In genomic region chr17:79741401-79741750, GRCh38 we compare ENCODE assay signal across 19 cellular contexts. TPM values are rescaled to one million over a fixed set of nuclear protein-coding genes. Genes with fewer than 3 reads are reported as not detected.
DNase-seq lines count a peak whose midpoint lies in the region; ATAC-seq, FAIRE-seq and TF ChIP-seq lines count a peak whose summit lies in the region.
"Had no signal": no experiment of that assay in that cellular context is flagged by ENCODE, and none has a peak within 500 bp of the region (broad histone marks: within the 10 kb centered on the region; RNA-seq: fewer than 3 reads in every experiment).

No MANE protein-coding gene starts in this region.

- no peak overlapping the region for H2BK120ac ChIP-seq in mesendoderm (ENCODE audit: low read depth, low read length)

- no peaks in the 10 kb centered on the region for H3K9me3 Mint-ChIP-seq in chondrocyte (ENCODE audit: low read depth)
- H3K9me3 Mint-ChIP-seq: CD4-positive, CD25-positive, alpha-beta regulatory T cell; naive thymus-derived CD4-positive, alpha-beta T cell; stimulated activated naive B cell treated with anti-CD40 and anti-IgM and Interleukin-4, amounts not matched to agents 10 μg/mL and 1 μg/mL and 100 μg/mL, for 72 hours; T-helper 2 cell treated with Interferon-gamma antibody and Interleukin-4, amounts not matched to agents 5 μg/mL and 100 μg/mL, for 36 hours had no signal

- H3K79me2 ChIP-seq in GM12878 (ENCODE audit: control insufficient read depth, insufficient read depth, low read length) (no peaks in the 10 kb centered on the region), mesendoderm (ENCODE audit: control insufficient read depth, insufficient read depth, low read length) (no peaks in the 10 kb centered on the region)

- ATAC-seq in left ventricle myocardium superior: no peak
- no peak for ATAC-seq in GM12878
- no peak for ATAC-seq in mucosa of descending colon
- no peak for ATAC-seq in HG02610 (IDR thresholded peaks at IDR 0.05; ENCODE audit: unreplicated experiment)

- H3K9ac ChIP-seq in GM12878 (ENCODE audit: control insufficient read depth, insufficient read depth, low read length) (no peak overlapping the region), mesendoderm (ENCODE audit: low read length) (no peak overlapping the region)

- TF ChIP-seq CTCF in cardiac muscle cell (IDR thresholded peaks at IDR 0.05; ENCODE audit: low read depth, low read length) (no peak), GM12878 (IDR thresholded peaks at IDR 0.05 in 2 of 3, conservative IDR thresholded peaks at IDR 0.05 in 1 of 3; ENCODE audit: control insufficient read depth in 2 of 3, extremely low read depth in 1 of 3, insufficient read depth in 1 of 3, low read depth in 3 of 3, low read length in 3 of 3) (no peak), mucosa of descending colon (IDR thresholded peaks at IDR 0.05) (no peak), chondrocyte (IDR thresholded peaks at IDR 0.05) (no peak)

- SMC1A ChIA-PET in GM12878 (lab: Charles Lee; ENCODE audit: uncharacterized antibody, unreplicated experiment): interaction anchor here (0.7 to 1.2 kb wide), 2 partner anchors 137 to 216 kb away, joined by 3 read pairs; no protein-coding TSS in a partner anchor

- CTCF ChIA-PET in GM12878 (lab: Yijun Ruan, JAX): interaction anchor here (0.8 to 2.1 kb wide), 13 partner anchors 8 to 267 kb away, joined by 3 to 16 read pairs (median 4); partner anchors contain the start of genes CBX2 and CBX4

- H3K4me3 ChIP-seq in cardiac muscle cell: peak overlapping the region; percentile 17
- H3K4me3 ChIP-seq in GM12878: no peak overlapping the region
- no peak overlapping the region for H3K4me3 ChIP-seq in mesendoderm (ENCODE audit: low read length)
- no peak overlapping the region for H3K4me3 ChIP-seq in mucosa of descending colon
- H3K4me3 ChIP-seq: transverse colon had no signal

- no peak overlapping the region for H4K5ac ChIP-seq in mesendoderm (ENCODE audit: low read length)

- no peak for FAIRE-seq in GM12878 (lab: Jason Lieb, UNC)
- FAIRE-seq: A204.1 had no signal

- H3K4me2 ChIP-seq in GM12878 (ENCODE audit: control insufficient read depth, insufficient read depth): 0 out of 2 replicates have a peak overlapping the region, but pooled peaks have one; percentile 35
- H3K4me2 ChIP-seq in mesendoderm (ENCODE audit: low read length): peak overlapping the region; percentile 61

- peaks cover 5% of the 10 kb centered on the region for H3K4me1 ChIP-seq in cardiac muscle cell (ENCODE audit: low read depth)
- H3K4me1 ChIP-seq in GM12878 (ENCODE audit: control insufficient read depth, insufficient read depth, low read length): peaks cover 7% of the 10 kb centered on the region
- H3K4me1 ChIP-seq in mesendoderm (ENCODE audit: control insufficient read depth, low read depth, low read length): no peaks in the 10 kb centered on the region
- H3K4me1 ChIP-seq in mucosa of descending colon (ENCODE audit: low read depth): peaks cover 8% of the 10 kb centered on the region
- H3K4me1 ChIP-seq: foreskin keratinocyte had no signal

- H3K4me3 Mint-ChIP-seq in chondrocyte (ENCODE audit: unreplicated experiment): no peak overlapping the region
- H3K4me3 Mint-ChIP-seq: activated CD8-positive, alpha-beta memory T cell treated with anti-CD3 and anti-CD28 coated beads, Interleukin-2, amount 10 ng/mL, durations not matched to agents 7 days and 5 days; CD4-positive, CD25-positive, alpha-beta regulatory T cell; stimulated activated naive B cell treated with anti-CD40 and anti-IgM and Interleukin-4, amounts not matched to agents 10 μg/mL and 1 μg/mL and 100 μg/mL, for 72 hours; T-helper 2 cell treated with Interferon-gamma antibody and Interleukin-4, amounts not matched to agents 5 μg/mL and 100 μg/mL, for 36 hours had no signal

- peaks cover 26% of the 10 kb centered on the region for H3K27me3 Mint-ChIP-seq in chondrocyte (ENCODE audit: low read depth)

- DNase-seq in cardiac muscle cell (ENCODE audit: low read depth in 1 of 2, low spot score in 1 of 2) (no peak), left ventricle myocardium superior (no peak), GM12878 (ENCODE audit: low read depth, low spot score) (no peak), mesendoderm (no peak), mucosa of descending colon (no peak), chondrocyte (ENCODE audit: low spot score) (no peak), HCEC 1CT (no peak)
- DNase-seq: foreskin keratinocyte, NCI-H1048, NCI-H510A had no signal

- no peak overlapping the region for H2BK5ac ChIP-seq in mesendoderm (ENCODE audit: low read length)

- TF ChIP-seq EP300 in GM12878 (IDR thresholded peaks at IDR 0.05; ENCODE audit: borderline replicate concordance in 1 of 2, control insufficient read depth in 1 of 2, low read depth in 2 of 2, low read length in 2 of 2): no peak

- H3K4ac ChIP-seq in mesendoderm (ENCODE audit: low read depth, low read length): no peak overlapping the region

- BruUV-seq in GM12878 (replicated peaks; lab: Mats Ljungman, UMichigan): no TSS peak

- no peak overlapping the region for H2AFZ ChIP-seq in GM12878 (ENCODE audit: control insufficient read depth, low read depth, low read length)

- 36% methylated on average over 3 of the region's 10 CpGs for WGBS in GM12878 (ENCODE audit: insufficient coverage, insufficient replicate concordance, low lambda C conversion rate, missing lambda C conversion rate)
- WGBS in mesendoderm (ENCODE audit: extremely low coverage, insufficient coverage, low lambda C conversion rate): no CpG with 5 or more reads among the region's 10 CpGs

- H2AK5ac ChIP-seq in mesendoderm (ENCODE audit: low read length): no peak overlapping the region

- in situ Hi-C loops in GM12878 (cut with MboI): no loop called here

- TF ChIP-seq POLR2A in GM12878 (IDR thresholded peaks at IDR 0.05; ENCODE audit: low read depth, low read length): no peak

- H4K8ac ChIP-seq in mesendoderm (ENCODE audit: low read depth, low read length): no peak overlapping the region

- H3K27ac ChIP-seq in cardiac muscle cell: no peak overlapping the region
- no peak overlapping the region for H3K27ac ChIP-seq in GM12878 (ENCODE audit: control insufficient read depth, insufficient read depth)
- no peak overlapping the region for H3K27ac ChIP-seq in mesendoderm (ENCODE audit: low read depth, low read length)
- H3K27ac ChIP-seq: foreskin keratinocyte, transverse colon had no signal

- H3K27me3 ChIP-seq in cardiac muscle cell (peaks cover 28% of the 10 kb centered on the region), GM12878 (replicated peaks in 1 of 2; ENCODE audit: control insufficient read depth in 2 of 2, insufficient read depth in 2 of 2, low read length in 1 of 2) (peaks cover 0 to 7% of the 10 kb centered on the region in 2 experiments; a peak in 2 of 4 replicates), mesendoderm (ENCODE audit: insufficient read depth, low read length, poor library complexity) (peaks cover 6% of the 10 kb centered on the region)

- POLR2A ChIA-PET in GM12878 (lab: Charles Lee): interaction anchor here (0.6 kb wide), 1 partner anchor 29 kb away, joined by 3 read pairs; no protein-coding TSS in a partner anchor

- RAD21 ChIA-PET in GM12878 (lab: Charles Lee; ENCODE audit: unreplicated experiment): interaction anchor here (0.6 kb wide), 1 partner anchor 8 kb away, joined by 3 read pairs; no protein-coding TSS in a partner anchor

- H3K9me3 ChIP-seq in cardiac muscle cell (ENCODE audit: low read depth) (no peaks in the 10 kb centered on the region), GM12878 (replicated peaks; ENCODE audit: control insufficient read depth, insufficient read depth, low read length) (no peaks in the 10 kb centered on the region), mucosa of descending colon (no peaks in the 10 kb centered on the region)
- H3K9me3 ChIP-seq: transverse colon had no signal

- H3K56ac ChIP-seq in mesendoderm (ENCODE audit: low read length): no peak overlapping the region

- intact Hi-C loops in left ventricle myocardium superior (cut with micrococcal nuclease) (no loop called here), GM12878 (cut with micrococcal nuclease; ENCODE audit: unreplicated experiment) (no loop called here), mucosa of descending colon (cut with DNase I, micrococcal nuclease) (no loop called here)

- no peak overlapping the region for H2BK15ac ChIP-seq in mesendoderm (replicated peaks; ENCODE audit: low read depth)

- no peaks in the 10 kb centered on the region for H3K36me3 Mint-ChIP-seq in chondrocyte (ENCODE audit: low read depth)
- H3K36me3 Mint-ChIP-seq: activated CD8-positive, alpha-beta memory T cell treated with anti-CD3 and anti-CD28 coated beads, Interleukin-2, amount 10 ng/mL, durations not matched to agents 7 days and 5 days; CD4-positive, CD25-positive, alpha-beta regulatory T cell; naive thymus-derived CD4-positive, alpha-beta T cell; stimulated activated naive B cell treated with anti-CD40 and anti-IgM and Interleukin-4, amounts not matched to agents 10 μg/mL and 1 μg/mL and 100 μg/mL, for 72 hours had no signal

- no peak for TF ChIP-seq RAD21 in GM12878 (IDR thresholded peaks at IDR 0.05; ENCODE audit: insufficient read depth, low read depth, low read length)

- no peaks in the 10 kb centered on the region for H4K20me1 ChIP-seq in GM12878 (ENCODE audit: control insufficient read depth, insufficient read depth)

- H3K36me3 ChIP-seq in cardiac muscle cell (no peaks in the 10 kb centered on the region), GM12878 (ENCODE audit: control insufficient read depth in 2 of 2, insufficient read depth in 2 of 2, low read length in 1 of 2) (no peaks in the 10 kb centered on the region), mesendoderm (ENCODE audit: control insufficient read depth, insufficient read depth, low read length) (no peaks in the 10 kb centered on the region), mucosa of descending colon (ENCODE audit: low read depth) (no peaks in the 10 kb centered on the region)
- H3K36me3 ChIP-seq: transverse colon had no signal

- H3K4me1 Mint-ChIP-seq in chondrocyte (ENCODE audit: low read depth): peaks cover 12% of the 10 kb centered on the region

- no peaks in the 10 kb centered on the region for H3K79me1 ChIP-seq in mesendoderm (ENCODE audit: low read length)

- no peak overlapping the region for H3K18ac ChIP-seq in mesendoderm (ENCODE audit: low read length)

- H3K23ac ChIP-seq in mesendoderm (ENCODE audit: low read length): no peak overlapping the region

- no peak overlapping the region for H3K27ac Mint-ChIP-seq in chondrocyte (ENCODE audit: unreplicated experiment)
- H3K27ac Mint-ChIP-seq: activated CD8-positive, alpha-beta memory T cell treated with anti-CD3 and anti-CD28 coated beads, Interleukin-2, amount 10 ng/mL, durations not matched to agents 7 days and 5 days; CD4-positive, CD25-positive, alpha-beta regulatory T cell; naive thymus-derived CD4-positive, alpha-beta T cell; stimulated activated naive B cell treated with anti-CD40 and anti-IgM and Interleukin-4, amounts not matched to agents 10 μg/mL and 1 μg/mL and 100 μg/mL, for 72 hours; T-helper 2 cell treated with Interferon-gamma antibody and Interleukin-4, amounts not matched to agents 5 μg/mL and 100 μg/mL, for 36 hours had no signal

RNA-seq across cellular contexts. Expression of gene ENPP7, which starts 10.6 kb away (rescaled TPM):
- total RNA-seq in cardiac muscle cell: not detected in 2 replicates
- not detected in 2 replicates for polyA plus RNA-seq in cardiac muscle cell
- not detected for total RNA-seq in left ventricle myocardium superior
- total RNA-seq in GM12878 (2013; cell fraction: nucleolus; rRNA removed): 6.2 and 6.8 TPM in 2 replicates
- 0.16 and 0.17 TPM in 2 replicates for total RNA-seq in GM12878 (2014; rRNA removed)
- total RNA-seq in GM12878 (2014; rRNA removed; fragmentation: Illumina TruSeq; extraction: Trizol): 0.18 TPM in 1 of 2 replicates, not detected in the other
- 0.21 and 0.41 TPM in 2 replicates for total RNA-seq in GM12878 (2021)
- not detected for polyA plus RNA-seq in GM12878 (2011; ENCODE audit: low read depth)
- polyA plus RNA-seq in GM12878 (2011; rRNA removed): 0.10 and 0.30 TPM in 2 replicates
- 0.27 TPM in 2 replicates for polyA plus RNA-seq in GM12878 (2011; cell fraction: cytosol; rRNA removed)
- polyA plus RNA-seq in GM12878 (2011; cell fraction: nucleus; rRNA removed): 1.0 and 1.2 TPM in 2 replicates
- 0.21 and 0.22 TPM in 2 replicates for polyA plus RNA-seq in GM12878 (2012)
- polyA plus RNA-seq in GM12878 (2014; fragmentation: Illumina TruSeq; extraction: Trizol): 0.06 TPM in 1 of 2 replicates, not detected in the other
- polyA plus RNA-seq in GM12878 (2014; fragmentation: Nextera tagmentation; extraction: Ambion mirVana): under 1 TPM in 1 of 2 experiments, not detected in 1; 0.04 TPM
- 0.18 and 0.30 TPM in 2 replicates for polyA plus RNA-seq in GM12878 (2014; rRNA removed)
- polyA plus RNA-seq in GM12878 (2016; fragmentation: Nextera tagmentation; extraction: Ambion mirVana): under 1 TPM; 0.13 to 0.21 TPM
- polyA minus RNA-seq in GM12878 (2011; rRNA and poly(A)+ RNA removed): 0.73 and 2.2 TPM in 2 replicates
- polyA minus RNA-seq in GM12878 (2011; cell fraction: cytosol; rRNA and poly(A)+ RNA removed): not detected in 2 replicates
- polyA minus RNA-seq in GM12878 (2011; cell fraction: nucleus; rRNA and poly(A)+ RNA removed): 2.2 and 2.9 TPM in 2 replicates
- not detected for polyA plus RNA-seq in mesendoderm (2013, experiment 1 of 2)
- not detected for polyA plus RNA-seq in mesendoderm (2013, experiment 2 of 2)
- not detected for total RNA-seq in mucosa of descending colon
- not detected in 3 replicates for total RNA-seq in chondrocyte
- total RNA-seq: CD4-positive, CD25-positive, alpha-beta regulatory T cell; foreskin keratinocyte; naive thymus-derived CD4-positive, alpha-beta T cell; renal cortical epithelial cell had no signal
- polyA plus RNA-seq: foreskin keratinocyte had no signal

RNA-seq across cellular contexts. Expression of gene CBX2, which starts 36.6 kb away (rescaled TPM):
- total RNA-seq in cardiac muscle cell (35.3 and 51.1 TPM in 2 replicates), left ventricle myocardium superior (2.9 TPM), GM12878 (2014; rRNA removed) (4.1 and 5.9 TPM in 2 replicates), GM12878 (2014; rRNA removed; fragmentation: Illumina TruSeq; extraction: Trizol) (3.4 and 3.5 TPM in 2 replicates), GM12878 (2021) (7.5 and 8.5 TPM in 2 replicates), mucosa of descending colon (1 to 10 TPM in 1 of 3 donors, under 1 TPM in 2; 0.14 to 1.5 (median 0.76) TPM), chondrocyte (4.1 to 11.8 TPM (median 4.9 TPM) in 3 replicates)
- polyA plus RNA-seq in cardiac muscle cell (25.8 and 28.8 TPM in 2 replicates), GM12878 (2011; rRNA removed) (1.9 and 3.7 TPM in 2 replicates), GM12878 (2014; fragmentation: Illumina TruSeq; extraction: Trizol) (1.0 and 3.1 TPM in 2 replicates), GM12878 (2014; fragmentation: Nextera tagmentation; extraction: Ambion mirVana) (under 1 TPM; 0.35 to 0.44 TPM), GM12878 (2014; rRNA removed) (4.7 and 6.2 TPM in 2 replicates), GM12878 (2016; fragmentation: Nextera tagmentation; extraction: Ambion mirVana) (1 to 10 TPM; 5.8 to 6.5 TPM)
- total RNA-seq in GM12878 (2013; cell fraction: nucleolus; rRNA removed): 7.7 and 8.1 TPM in 2 replicates
- polyA plus RNA-seq in GM12878 (2011; ENCODE audit: low read depth): 0.35 TPM
- polyA plus RNA-seq in GM12878 (2011; cell fraction: cytosol; rRNA removed): 5.0 and 6.4 TPM in 2 replicates
- 8.9 and 13.7 TPM in 2 replicates for polyA plus RNA-seq in GM12878 (2011; cell fraction: nucleus; rRNA removed)
- polyA plus RNA-seq in GM12878 (2012): 1.1 and 1.8 TPM in 2 replicates
- 3.1 and 6.5 TPM in 2 replicates for polyA minus RNA-seq in GM12878 (2011; rRNA and poly(A)+ RNA removed)
- polyA minus RNA-seq in GM12878 (2011; cell fraction: cytosol; rRNA and poly(A)+ RNA removed): 2.8 and 2.9 TPM in 2 replicates
- 3.7 and 7.4 TPM in 2 replicates for polyA minus RNA-seq in GM12878 (2011; cell fraction: nucleus; rRNA and poly(A)+ RNA removed)
- polyA plus RNA-seq in mesendoderm (2013, experiment 1 of 2): 25.1 TPM
- polyA plus RNA-seq in mesendoderm (2013, experiment 2 of 2): 25.0 TPM

RNA-seq across cellular contexts. Expression of gene CBX8, which starts 55.5 kb away (rescaled TPM):
- total RNA-seq in cardiac muscle cell (16.7 and 20.3 TPM in 2 replicates), left ventricle myocardium superior (8.2 TPM), GM12878 (2014; rRNA removed) (1.6 and 1.9 TPM in 2 replicates), GM12878 (2014; rRNA removed; fragmentation: Illumina TruSeq; extraction: Trizol) (1.5 and 1.9 TPM in 2 replicates), GM12878 (2021) (6.3 and 6.7 TPM in 2 replicates), mucosa of descending colon (1 to 10 TPM; 3.4 to 4.7 (median 4.0) TPM), chondrocyte (4.6 to 8.3 TPM (median 6.1 TPM) in 3 replicates)
- polyA plus RNA-seq in cardiac muscle cell (8.2 and 13.8 TPM in 2 replicates), GM12878 (2011; rRNA removed) (0.35 and 0.64 TPM in 2 replicates), GM12878 (2014; fragmentation: Illumina TruSeq; extraction: Trizol) (0.57 and 1.2 TPM in 2 replicates), GM12878 (2014; fragmentation: Nextera tagmentation; extraction: Ambion mirVana) (under 1 TPM; 0.03 to 0.16 TPM), GM12878 (2014; rRNA removed) (1.9 and 2.1 TPM in 2 replicates), GM12878 (2016; fragmentation: Nextera tagmentation; extraction: Ambion mirVana) (1 to 10 TPM; 2.1 to 3.4 TPM)
- total RNA-seq in GM12878 (2013; cell fraction: nucleolus; rRNA removed): 3.7 and 4.0 TPM in 2 replicates
- polyA plus RNA-seq in GM12878 (2011; ENCODE audit: low read depth): 0.80 TPM
- 1.4 and 1.6 TPM in 2 replicates for polyA plus RNA-seq in GM12878 (2011; cell fraction: cytosol; rRNA removed)
- polyA plus RNA-seq in GM12878 (2011; cell fraction: nucleus; rRNA removed): 2.8 and 6.6 TPM in 2 replicates
- polyA plus RNA-seq in GM12878 (2012): 1.8 and 3.9 TPM in 2 replicates
- 0.59 and 0.67 TPM in 2 replicates for polyA minus RNA-seq in GM12878 (2011; rRNA and poly(A)+ RNA removed)
- 1.2 TPM in 2 replicates for polyA minus RNA-seq in GM12878 (2011; cell fraction: cytosol; rRNA and poly(A)+ RNA removed)
- 0.48 and 0.86 TPM in 2 replicates for polyA minus RNA-seq in GM12878 (2011; cell fraction: nucleus; rRNA and poly(A)+ RNA removed)
- polyA plus RNA-seq in mesendoderm (2013, experiment 1 of 2): 0.17 TPM
- 0.34 TPM for polyA plus RNA-seq in mesendoderm (2013, experiment 2 of 2)
